ENCODE assay signal across 18 cellular contexts in the genomic region with DNA sequence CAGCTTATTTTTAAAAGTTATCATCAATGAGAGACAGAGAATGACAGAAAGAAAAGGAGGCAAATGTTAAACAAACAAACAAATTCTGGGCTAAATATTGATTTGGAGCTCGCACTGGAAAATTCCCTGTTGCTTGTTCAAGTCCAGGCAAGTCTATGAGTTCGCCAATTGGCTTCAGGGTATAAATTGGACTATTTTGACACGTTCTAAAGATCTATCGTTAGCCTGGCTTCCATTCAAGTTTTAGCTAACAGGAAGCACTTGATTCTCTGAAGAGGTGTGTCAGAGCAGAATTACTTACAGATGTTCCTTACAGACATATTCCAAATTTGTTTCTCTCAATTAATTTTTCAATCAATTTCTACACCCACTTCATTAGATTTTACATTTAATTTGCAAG. TPM values are rescaled to one million over a fixed set of nuclear protein-coding genes. Genes with fewer than 3 reads are reported as not detected.
DNase-seq lines count a peak whose midpoint lies in the region; FAIRE-seq and TF ChIP-seq lines count a peak whose summit lies in the region.
"Had no signal": no experiment of that assay in that cellular context is flagged by ENCODE, and none has a peak within 500 bp of the region (broad histone marks: within the 10 kb centered on the region; RNA-seq: fewer than 3 reads in every experiment).

No MANE protein-coding gene starts in this region.

- intact Hi-C loops in mammary epithelial cell (cut with micrococcal nuclease), result loop anchor here (5.0 kb wide), 1 partner anchor 244 kb away; a partner anchor contains a TSS

- dilution Hi-C loops in mammary epithelial cell (cut with HindIII; ENCODE audit: low sequenced_read_pairs), result no loop called here

- H3K4me3 ChIP-seq in mammary epithelial cell (replicated peaks in 1 of 3; ENCODE audit: insufficient read depth in 1 of 3, low read depth in 2 of 3, low read length in 3 of 3) (peak overlapping the region in 1 of 3 experiments; percentile 2), osteoblast (ENCODE audit: insufficient read depth, low read length) (no peak overlapping the region)
- H3K4me3 ChIP-seq: gastrocnemius medialis, lung, right lobe of liver had no signal

- no TSS peak for BruUV-seq in mammary epithelial cell (replicated peaks; lab: Mats Ljungman, UMichigan)

- peaks cover 30% of the 10 kb centered on the region for H3K4me1 ChIP-seq in mammary epithelial cell (ENCODE audit: insufficient read depth, low read length)
- peaks cover 29% of the 10 kb centered on the region for H3K4me1 ChIP-seq in osteoblast (ENCODE audit: insufficient read depth, low read length)
- H3K4me1 ChIP-seq: gastrocnemius medialis, right lobe of liver had no signal

- FAIRE-seq in urothelium cell line (lab: Jason Lieb, UNC), result no peak

- H3K9ac ChIP-seq in mammary epithelial cell (ENCODE audit: insufficient read depth, low read length), result no peak overlapping the region

- TF ChIP-seq CTCF in mammary epithelial cell (conservative IDR thresholded peaks at IDR 0.05 in 1 of 2, IDR thresholded peaks at IDR 0.05 in 1 of 2; ENCODE audit: extremely low read depth in 1 of 2, insufficient read depth in 1 of 2, low read depth in 1 of 2, low read length in 2 of 2) (no peak), osteoblast (IDR thresholded peaks at IDR 0.05; ENCODE audit: extremely low read depth, low read depth, low read length) (no peak)

- H3K4me2 ChIP-seq in mammary epithelial cell (ENCODE audit: insufficient read depth, low read depth, low read length) (peak overlapping the region; percentile 67), osteoblast (ENCODE audit: insufficient read depth, low read length) (peak overlapping the region; percentile 59)

- H3K36me3 ChIP-seq in mammary epithelial cell (ENCODE audit: insufficient read depth, low read length) (no peaks in the 10 kb centered on the region), osteoblast (ENCODE audit: insufficient read depth, low read length) (no peaks in the 10 kb centered on the region)
- H3K36me3 ChIP-seq: gastrocnemius medialis, right lobe of liver had no signal

- H3K79me2 ChIP-seq in mammary epithelial cell (ENCODE audit: insufficient read depth, low read length) (no peaks in the 10 kb centered on the region), osteoblast (ENCODE audit: insufficient read depth, low read length) (no peaks in the 10 kb centered on the region)

- 1% methylated on average over 4 of the region's 4 CpGs for WGBS in mammary epithelial cell (ENCODE audit: low coverage, missing lambda C conversion rate)

- CTCF ChIA-PET in mammary epithelial cell (lab: Charles Lee; ENCODE audit: low non-redundant PET), result interaction anchor here (0.5 to 0.7 kb wide), 2 partner anchors 9 to 151 kb away, joined by 3 read pairs; no protein-coding TSS in a partner anchor

- H3K27ac ChIP-seq in mammary epithelial cell (ENCODE audit: insufficient read depth, low read depth, low read length) (peak overlapping the region; percentile 38), osteoblast (ENCODE audit: low read depth, low read length) (peak overlapping the region; percentile 57)
- H3K27ac ChIP-seq: gastrocnemius medialis, right lobe of liver had no signal

- H2AFZ ChIP-seq in mammary epithelial cell (ENCODE audit: low read depth, low read length) (peak overlapping the region; percentile 61), osteoblast (ENCODE audit: low read length) (peak overlapping the region; percentile 10)

- H3K27me3 ChIP-seq in mammary epithelial cell (ENCODE audit: insufficient read depth, low read length), result no peaks in the 10 kb centered on the region
- no peaks in the 10 kb centered on the region for H3K27me3 ChIP-seq in osteoblast (ENCODE audit: insufficient read depth, low read length)
- H3K27me3 ChIP-seq: gastrocnemius medialis, right lobe of liver had no signal

- H3K9me3 ChIP-seq in mammary epithelial cell (replicated peaks; ENCODE audit: insufficient read depth, low read length) (peaks cover 14% of the 10 kb centered on the region), osteoblast (ENCODE audit: low read depth, low read length) (peaks cover 1% of the 10 kb centered on the region)
- H3K9me3 ChIP-seq: right lobe of liver had no signal

- in situ Hi-C loops in mammary epithelial cell (cut with MboI; ENCODE audit: low sequenced_read_pairs in 2 of 2), result loop anchor here in 1 of 2 donors (25.0 kb wide), 1 partner anchor 1581 kb away; no protein-coding TSS in a partner anchor

- DNase-seq in NCI-H1436 (lab: John Stamatoyannopoulos, UW) (peak; percentile 23), NCI-H1436 treated with DMSO at 0.1 percent for 48 hours (lab: John Stamatoyannopoulos, UW) (no peak), NCI-H2196 (lab: John Stamatoyannopoulos, UW; ENCODE audit: unreplicated experiment) (peak; percentile 35), mammary epithelial cell (peak; percentile 69), osteoblast (ENCODE audit: insufficient read length, low spot score, missing footprints) (no peak), hippocampal formation (lab: John Stamatoyannopoulos, UW) (no peak), urothelium cell line (ENCODE audit: low spot score) (no peak)
- no peak for DNase-seq in NK-92 treated with Interleukin-12 subunit alpha and Interleukin-12 subunit beta, amount 100 ng/mL, for 24 hours (lab: John Stamatoyannopoulos, UW)
- DNase-seq: activated B cell treated with CpG ODN at 0.5 μM for 24 hours; activated gamma-delta T cell treated with Interleukin-2 at 50 U/mL for 16 hours; gastrocnemius medialis; NCI-H146; nephron progenitor cell; right lobe of liver; stimulated activated CD4-positive, alpha-beta T cell treated with anti-CD3 and anti-CD28 coated beads, Interleukin-2, amount 100 ng/mL, for 48 hours had no signal

- no peaks in the 10 kb centered on the region for H4K20me1 ChIP-seq in mammary epithelial cell (ENCODE audit: insufficient read depth, low read length)
- no peaks in the 10 kb centered on the region for H4K20me1 ChIP-seq in osteoblast (ENCODE audit: insufficient read depth, low read length)

RNA-seq across cellular contexts. Expression of a gene that starts 15.8 kb away (rescaled TPM):
- total RNA-seq in mammary epithelial cell (not detected), osteoblast (not detected in 2 replicates)
- not detected for polyA plus RNA-seq in mammary epithelial cell
- polyA minus RNA-seq in mammary epithelial cell, result not detected
- total RNA-seq: A172, activated B cell treated with CpG ODN at 0.5 μM for 24 hours, gastrocnemius medialis, lung, right lobe of liver had no signal
- polyA plus RNA-seq: lung, urinary bladder had no signal

Comparison
In these comparisons a context has a peak if more than half of its experiments do, and no peak if none do; other contexts are left out.
1. DNase-seq: peak in NCI-H1436 (single experiment), NCI-H2196 (single experiment) and mammary epithelial cell (single experiment); none in NCI-H1436 treated with DMSO at 0.1 percent for 48 hours (single experiment), osteoblast (single experiment), hippocampal formation (0 of 2), NK-92 treated with Interleukin-12 subunit alpha and Interleukin-12 subunit beta, amount 100 ng/mL, for 24 hours (single experiment) and urothelium cell line (single experiment).